In genomic region chr17:49434821-49435581, GRCh38 we compare ENCODE assay signal across 8 cellular contexts. TPM values are rescaled to one million over a fixed set of nuclear protein-coding genes. Genes with fewer than 3 reads are reported as not detected.
DNase-seq lines count a peak whose midpoint lies in the region; ATAC-seq, FAIRE-seq and TF ChIP-seq lines count a peak whose summit lies in the region.

No MANE protein-coding gene starts in this region.

- peaks cover 0 to 9% of the 10 kb centered on the region in 2 donors for H3K27me3 ChIP-seq in breast epithelium
- H3K27me3 ChIP-seq in kidney epithelial cell (ENCODE audit: control insufficient read depth, insufficient read depth, low read length): peaks cover 34% of the 10 kb centered on the region

- no peak for TF ChIP-seq POLR2A in breast epithelium (IDR thresholded peaks at IDR 0.05)

- peak overlapping the region in 1 of 3 donors; percentile 5 for H3K4me3 ChIP-seq in breast epithelium
- H3K4me3 ChIP-seq in kidney epithelial cell (ENCODE audit: low read depth, low read length): no peak overlapping the region

- intact Hi-C loops in breast epithelium (cut with DNase I; ENCODE audit: low total_unique reads): loop anchor here (5.0 kb wide), 1 partner anchor 112 kb away; no protein-coding TSS in a partner anchor

- ATAC-seq in HG02588 (IDR thresholded peaks at IDR 0.05; ENCODE audit: unreplicated experiment): no peak

- H3K4me1 ChIP-seq in breast epithelium: no peaks in the 10 kb centered on the region

- FAIRE-seq in D721Med (lab: Jason Lieb, UNC): no peak

- H3K9me3 ChIP-seq in breast epithelium: no peaks in the 10 kb centered on the region

- H3K36me3 ChIP-seq in breast epithelium: no peaks in the 10 kb centered on the region
- H3K36me3 ChIP-seq in kidney epithelial cell (ENCODE audit: control insufficient read depth, insufficient read depth, low read length): no peaks in the 10 kb centered on the region

- peak overlapping the region; percentile 63 to 66 for H3K27ac ChIP-seq in breast epithelium

- DNase-seq in D721Med (ENCODE audit: insufficient read length, low spot score): peak; percentile 63
- DNase-seq in HT1080 (ENCODE audit: low read depth): peak; percentile 49
- peak; percentile 11 for DNase-seq in T follicular helper cell (ENCODE audit: low read depth)
- DNase-seq in breast epithelium (ENCODE audit: low spot score in 2 of 2): peak; percentile 51 to 61
- DNase-seq in kidney epithelial cell (ENCODE audit: low read depth): no peak
- peak; percentile 4 for DNase-seq in stimulated activated naive CD4-positive, alpha-beta T cell treated with Interleukin-2 at 50 U/mL for 16 hours (lab: John Stamatoyannopoulos, UW)
- DNase-seq in cortex of kidney (lab: John Stamatoyannopoulos, UW): no peak

- TF ChIP-seq CTCF in D721Med (IDR thresholded peaks at IDR 0.05; ENCODE audit: insufficient read depth, missing control alignments) (peak; percentile 65), breast epithelium (IDR thresholded peaks at IDR 0.05) (peak; percentile 49 to 66 (median 57)), kidney epithelial cell (IDR thresholded peaks at IDR 0.05; ENCODE audit: insufficient read depth, low read length, poor library complexity, severe bottlenecking) (peak; percentile 84)

RNA-seq across cellular contexts. Expression of gene PHB1, which starts 20.3 kb away (rescaled TPM):
- total RNA-seq in HT1080 (2014; rRNA removed; shearing (Covaris generic)): 245 and 256 TPM in 2 replicates
- polyA plus RNA-seq in HT1080 (2015; cell fraction: cytosol; rRNA removed): 137 and 155 TPM in 2 replicates
- polyA plus RNA-seq in HT1080 (2015; cell fraction: nucleus; rRNA removed): 110 and 113 TPM in 2 replicates
- 100 to 1,000 TPM; 100 to 110 (median 108) TPM for total RNA-seq in breast epithelium
- total RNA-seq in kidney epithelial cell: 137 and 143 TPM in 2 replicates

Comparison
In these comparisons a context has a peak if more than half of its experiments do, and no peak if none do; other contexts are left out.
1. DNase-seq: peak in D721Med (single experiment), HT1080 (single experiment), T follicular helper cell (single experiment), breast epithelium (2 of 2) and stimulated activated naive CD4-positive, alpha-beta T cell treated with Interleukin-2 at 50 U/mL for 16 hours (single experiment); none in kidney epithelial cell (single experiment) and cortex of kidney (single experiment).
2. Peak in every context shown above with its lines, with median percentiles within 50 percentile points of each other: CTCF ChIP-seq.